In genomic region chr1:65948609-65949229, GRCh38 we compare ENCODE assay signal across 12 cellular contexts.
DNase-seq lines count a peak whose midpoint lies in the region; ATAC-seq, FAIRE-seq and TF ChIP-seq lines count a peak whose summit lies in the region.
"Had no signal": no experiment of that assay in that cellular context is flagged by ENCODE, and none has a peak within 500 bp of the region (broad histone marks: within the 10 kb centered on the region; RNA-seq: fewer than 3 reads in every experiment).

No MANE protein-coding gene starts in this region.

- H3K4me3 Mint-ChIP-seq in endodermal cell: no peak overlapping the region
- H3K4me3 Mint-ChIP-seq: activated CD4-positive, alpha-beta memory T cell treated with anti-CD3 and anti-CD28 coated beads, Interleukin-2, amount 10 ng/mL, durations not matched to agents 7 days and 5 days had no signal

- intact Hi-C loops in sciatic nerve (cut with DNase I) (no loop called here), sigmoid colon (cut with DNase I) (no loop called here)

- no peaks in the 10 kb centered on the region for H3K36me3 Mint-ChIP-seq in endodermal cell (ENCODE audit: low read depth)

- no peaks in the 10 kb centered on the region for H3K36me3 ChIP-seq in endodermal cell (ENCODE audit: control insufficient read depth, insufficient read depth, low read length)
- no peaks in the 10 kb centered on the region for H3K36me3 ChIP-seq in tibial nerve
- no peaks in the 10 kb centered on the region for H3K36me3 ChIP-seq in sigmoid colon
- H3K36me3 ChIP-seq: prostate gland, thoracic aorta had no signal

- H3K27ac ChIP-seq in endodermal cell (ENCODE audit: low read depth, low read length) (no peak overlapping the region), tibial nerve (no peak overlapping the region), sigmoid colon (no peak overlapping the region)
- H3K27ac ChIP-seq: prostate gland, thoracic aorta had no signal

- H3K27me3 ChIP-seq in endodermal cell (ENCODE audit: control insufficient read depth, insufficient read depth, low read length, poor library complexity, severe bottlenecking) (no peaks in the 10 kb centered on the region), tibial nerve (no peaks in the 10 kb centered on the region), sigmoid colon (no peaks in the 10 kb centered on the region)

- FAIRE-seq in GM12891 (lab: Jason Lieb, UNC): no peak
- FAIRE-seq: endothelial cell of umbilical vein had no signal

- TF ChIP-seq EP300 in tibial nerve (IDR thresholded peaks at IDR 0.05) (peak in 1 of 2 donors; percentile 5), sigmoid colon (IDR thresholded peaks at IDR 0.05) (no peak)

- no peak overlapping the region for H3K27ac Mint-ChIP-seq in endodermal cell
- H3K27ac Mint-ChIP-seq: activated CD4-positive, alpha-beta memory T cell treated with anti-CD3 and anti-CD28 coated beads, Interleukin-2, amount 10 ng/mL, durations not matched to agents 7 days and 5 days had no signal

- H3K9ac ChIP-seq in endodermal cell (ENCODE audit: extremely low read depth, low read length, poor library complexity, severe bottlenecking): no peak overlapping the region

- H3K9me3 Mint-ChIP-seq in endodermal cell: no peaks in the 10 kb centered on the region
- H3K9me3 Mint-ChIP-seq: activated CD4-positive, alpha-beta memory T cell treated with anti-CD3 and anti-CD28 coated beads, Interleukin-2, amount 10 ng/mL, durations not matched to agents 7 days and 5 days had no signal

- DNase-seq in NCI-H446 treated with DMSO at 0.1 percent for 48 hours (lab: John Stamatoyannopoulos, UW) (peak; percentile 59), endodermal cell (no peak), sciatic nerve (ENCODE audit: low spot score) (no peak), tibial nerve (ENCODE audit: low spot score in 2 of 2) (no peak), GM12891 (ENCODE audit: insufficient read length, low spot score) (no peak), sigmoid colon (no peak)
- DNase-seq: activated CD4-positive, alpha-beta memory T cell treated with anti-CD3 and anti-CD28 coated beads, Interleukin-2, amount 10 ng/mL, durations not matched to agents 7 days and 5 days had no signal

- peak; percentile 59 for ATAC-seq in GM18907 (IDR thresholded peaks at IDR 0.05; ENCODE audit: unreplicated experiment)
- peak; percentile 70 for ATAC-seq in sciatic nerve
- ATAC-seq in HG02588 (IDR thresholded peaks at IDR 0.05; ENCODE audit: unreplicated experiment): no peak

- TF ChIP-seq CTCF in endodermal cell (conservative IDR thresholded peaks at IDR 0.05) (peak; percentile 51), tibial nerve (IDR thresholded peaks at IDR 0.05) (no peak), sigmoid colon (IDR thresholded peaks at IDR 0.05) (no peak)

- H3K9me3 ChIP-seq in endodermal cell (ENCODE audit: control insufficient read depth, low read length) (no peaks in the 10 kb centered on the region), tibial nerve (no peaks in the 10 kb centered on the region), sigmoid colon (no peaks in the 10 kb centered on the region)
- H3K9me3 ChIP-seq: prostate gland, thoracic aorta had no signal

- peaks cover 3% of the 10 kb centered on the region for H3K4me1 ChIP-seq in endodermal cell (ENCODE audit: control insufficient read depth, insufficient read depth, low read length)
- H3K4me1 ChIP-seq in tibial nerve: no peaks in the 10 kb centered on the region
- H3K4me1 ChIP-seq in sigmoid colon: peaks cover 0 to 12% (median 6%) of the 10 kb centered on the region in 4 donors
- H3K4me1 ChIP-seq: prostate gland had no signal

- H3K27me3 Mint-ChIP-seq in endodermal cell (ENCODE audit: insufficient read depth): no peaks in the 10 kb centered on the region

- 86 to 93% methylated on average over 7 of the region's 7 CpGs for WGBS in endodermal cell (ENCODE audit: insufficient coverage in 1 of 2, insufficient read length in 1 of 2), 2 experiments
- WGBS in tibial nerve, 2 donors: 83 to 88% methylated on average over 7 of the region's 7 CpGs
- 69 to 84% methylated on average over 7 of the region's 7 CpGs for WGBS in sigmoid colon, 2 donors

- peaks cover 13% of the 10 kb centered on the region for H3K4me1 Mint-ChIP-seq in endodermal cell
- H3K4me1 Mint-ChIP-seq: activated CD4-positive, alpha-beta memory T cell treated with anti-CD3 and anti-CD28 coated beads, Interleukin-2, amount 10 ng/mL, durations not matched to agents 7 days and 5 days had no signal

- H3K4me3 ChIP-seq in endodermal cell (ENCODE audit: low read length) (no peak overlapping the region), tibial nerve (no peak overlapping the region), sigmoid colon (no peak overlapping the region)
- H3K4me3 ChIP-seq: prostate gland, thoracic aorta had no signal

- TF ChIP-seq POLR2A in tibial nerve (IDR thresholded peaks at IDR 0.05) (no peak), GM12891 (IDR thresholded peaks at IDR 0.05; ENCODE audit: low read depth, low read length) (no peak), sigmoid colon (IDR thresholded peaks at IDR 0.05) (no peak)

TF ChIP-seq in GM12891, 5 proteins besides CTCF, POLR2A, EP300 and RAD21:
- no peak for TF ChIP-seq POLR2AphosphoS5 (IDR thresholded peaks at IDR 0.05; ENCODE audit: low read depth, low read length)
TF ChIP-seq in GM12891: peak in this region for 0.
